1 cellular context compared by ENCODE assay signal in the genomic region with DNA sequence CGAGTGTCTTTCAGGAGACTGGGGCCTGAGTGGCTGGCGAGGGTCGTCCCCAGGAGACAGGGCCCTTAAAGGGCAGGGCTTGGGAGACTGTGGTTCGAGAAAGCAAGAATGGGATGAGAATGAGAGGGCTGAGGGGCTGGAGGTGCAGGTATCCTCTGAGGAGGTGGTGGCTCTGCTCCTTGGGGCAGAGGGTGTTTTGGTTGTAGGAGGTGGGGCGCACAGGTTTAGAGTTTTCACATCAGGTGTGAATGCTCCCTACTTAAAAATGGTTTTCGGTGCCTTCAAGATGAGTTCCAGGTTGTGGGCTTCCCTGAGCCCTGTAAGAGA.
A peak's percentile ranks its signal among the peaks of the same experiment; 100 is the strongest.
TF ChIP-seq lines count a peak whose summit lies in the region.

No MANE protein-coding gene starts in this region.

TF ChIP-seq in H1, 55 proteins besides CTCF, POLR2A, EP300 and RAD21:
- TF ChIP-seq SUZ12 (IDR thresholded peaks at IDR 0.05; ENCODE audit: low read length) (no peak), BRCA1 (IDR thresholded peaks at IDR 0.05; ENCODE audit: low read depth, low read length) (no peak), RBBP5 (IDR thresholded peaks at IDR 0.05; ENCODE audit: borderline replicate concordance, low read depth, low read length) (peak; percentile 52; the same call in 1 of the 2 replicates), EZH2 (IDR thresholded peaks at IDR 0.05; ENCODE audit: low read depth, low read length, severe bottlenecking) (no peak)
